ENCODE assay signal across 8 cellular contexts in the genomic region with DNA sequence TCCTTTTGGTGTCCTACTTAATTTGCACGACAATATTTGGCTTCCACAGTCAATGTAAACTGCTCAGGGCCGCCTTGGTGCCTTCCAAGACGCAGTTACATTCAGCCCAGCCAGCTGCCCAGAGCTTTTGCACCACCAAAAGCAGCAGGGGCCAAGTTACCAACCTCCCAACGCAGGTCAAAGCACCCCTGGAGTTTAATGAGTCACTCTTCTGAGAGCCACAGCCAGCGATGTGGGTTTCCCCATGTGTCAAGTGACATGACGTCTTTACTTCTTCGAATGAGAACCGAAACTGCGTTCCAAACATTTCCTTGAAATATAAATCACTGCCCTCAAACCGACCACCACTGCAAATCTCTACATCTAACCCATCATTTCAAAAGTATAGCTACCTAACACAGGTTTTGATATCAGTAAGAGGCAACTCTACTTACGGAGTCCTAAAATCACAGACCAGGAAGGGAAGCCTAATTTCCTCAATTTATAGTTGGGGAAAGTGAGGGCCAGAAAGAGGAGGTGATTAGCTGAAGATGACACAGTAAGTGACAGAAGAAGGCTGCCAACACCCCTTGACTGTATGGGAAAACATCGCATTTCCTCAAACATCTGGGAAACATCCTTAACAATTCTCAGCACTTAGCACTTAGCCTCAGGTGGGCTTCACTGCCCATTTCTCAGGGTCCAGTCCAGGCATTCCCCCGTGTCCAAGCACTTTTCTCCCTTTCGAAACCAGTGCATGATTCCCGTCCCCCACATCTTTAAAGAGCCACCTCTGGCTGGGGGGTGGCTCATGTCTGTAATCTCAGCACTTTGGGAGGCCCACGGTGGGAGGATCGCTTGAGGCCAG.
DNase-seq lines count a peak whose midpoint lies in the region; ATAC-seq, FAIRE-seq and TF ChIP-seq lines count a peak whose summit lies in the region.

No MANE protein-coding gene starts in this region.

- H3K27ac Mint-ChIP-seq in activated naive CD8-positive, alpha-beta T cell, result peak overlapping the region; percentile 72

- CTCF ChIA-PET in AG04449 (lab: Yijun Ruan, JAX), result interaction anchor here (0.9 to 1.9 kb wide), 4 partner anchors 10 to 77 kb away, joined by 3 to 7 read pairs (median 4); no protein-coding TSS in a partner anchor
- CTCF ChIA-PET in RWPE1 (lab: Yijun Ruan, JAX), result interaction anchor here (0.6 kb wide), 1 partner anchor 23 kb away, joined by 4 read pairs; no protein-coding TSS in a partner anchor

- POLR2A ChIA-PET in AG04449 (lab: Yijun Ruan, JAX) (interaction anchor here (0.7 to 1.2 kb wide), 2 partner anchors 22 to 58 kb away, joined by 3 to 4 read pairs; no protein-coding TSS in a partner anchor), RWPE1 (lab: Yijun Ruan, JAX; ENCODE audit: low non-redundant PET) (no interaction called here)

- peak; percentile 94 for ATAC-seq in HG03108 (IDR thresholded peaks at IDR 0.05; ENCODE audit: unreplicated experiment)

- FAIRE-seq in GM19239 (lab: Jason Lieb, UNC), result no peak

- H3K27ac ChIP-seq in RWPE1, result no peak overlapping the region

- H3K4me3 ChIP-seq in AG04449 (ENCODE audit: low read depth, low read length), result peak overlapping the region; percentile 24

- TF ChIP-seq CTCF in AG04449 (IDR thresholded peaks at IDR 0.05; ENCODE audit: insufficient read depth, low read length, missing control alignments) (no peak), RWPE1 (conservative IDR thresholded peaks at IDR 0.05; ENCODE audit: low read depth) (no peak)

- H3K9me3 Mint-ChIP-seq in activated naive CD8-positive, alpha-beta T cell (ENCODE audit: low read depth), result no peaks in the 10 kb centered on the region

- H3K27me3 Mint-ChIP-seq in activated naive CD8-positive, alpha-beta T cell, result peaks cover 7% of the 10 kb centered on the region

- peak overlapping the region; percentile 47 for H3K4me3 Mint-ChIP-seq in activated naive CD8-positive, alpha-beta T cell

- no peaks in the 10 kb centered on the region for H3K36me3 Mint-ChIP-seq in activated naive CD8-positive, alpha-beta T cell

- peaks cover 45% of the 10 kb centered on the region for H3K4me1 Mint-ChIP-seq in activated naive CD8-positive, alpha-beta T cell (ENCODE audit: low read depth)

- DNase-seq in AG04449 (ENCODE audit: low read depth, low spot score) (peak; percentile 73), GM19239 (ENCODE audit: insufficient read length, low spot score) (peak; percentile 35), RWPE1 (ENCODE audit: low spot score) (peak; percentile 50), kidney tubule cell (ENCODE audit: low spot score) (peak; percentile 95), AML-193 (lab: John Stamatoyannopoulos, UW) (no peak)
- peak; percentile 39 to 47 for DNase-seq in stimulated activated CD8-positive, alpha-beta memory T cell treated with anti-CD3 and anti-CD28 coated beads, Interleukin-2, amount 100 ng/mL, for 48 hours (ENCODE audit: low read depth in 2 of 2)

Comparison
In these comparisons a context has a peak if more than half of its experiments do, and no peak if none do; other contexts are left out.
1. DNase-seq: peak in AG04449 (single experiment), GM19239 (single experiment), RWPE1 (single experiment), kidney tubule cell (single experiment) and stimulated activated CD8-positive, alpha-beta memory T cell treated with anti-CD3 and anti-CD28 coated beads, Interleukin-2, amount 100 ng/mL, for 48 hours (2 of 2); none in AML-193 (0 of 2).